8 cellular contexts compared by ENCODE assay signal in the genomic region with DNA sequence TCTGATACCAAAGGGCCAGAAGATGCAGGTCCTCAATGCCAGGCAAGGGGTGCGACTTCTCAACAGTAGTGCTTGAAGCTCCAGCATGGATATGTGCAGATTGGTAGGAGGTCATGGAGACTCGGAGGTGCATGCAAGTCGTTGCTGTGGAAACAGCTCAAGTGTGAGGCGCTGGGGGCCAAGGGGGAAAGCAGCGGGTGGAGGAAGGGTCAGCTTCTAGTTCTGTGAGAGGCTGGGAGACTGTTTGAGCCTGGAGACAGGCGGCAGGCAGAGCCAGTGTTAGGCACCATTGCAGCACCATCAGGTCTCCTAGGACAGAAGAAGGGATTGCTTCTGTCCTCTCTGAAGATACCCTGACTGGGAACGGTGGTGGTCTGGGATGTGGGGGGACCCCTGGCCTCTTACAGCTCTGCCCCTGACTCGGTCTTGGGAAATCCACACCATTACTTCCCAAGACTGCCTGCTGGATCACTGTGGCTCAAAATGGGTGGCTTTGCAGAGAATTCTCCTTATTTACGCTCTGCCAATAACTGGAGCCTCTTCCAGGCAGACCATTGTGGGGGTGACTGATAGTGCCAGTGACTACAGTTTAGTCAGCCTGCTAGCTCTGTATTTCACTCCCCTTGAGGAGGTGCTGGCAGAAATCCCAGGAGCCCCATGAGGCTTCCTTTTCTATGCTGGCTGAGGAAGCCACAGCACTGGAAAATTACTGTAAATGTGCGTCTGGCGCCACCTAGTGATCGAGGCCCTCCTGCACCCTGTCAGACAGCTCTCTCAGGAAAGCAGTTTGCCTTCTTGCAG. TPM values are rescaled to one million over a fixed set of nuclear protein-coding genes. Genes with fewer than 3 reads are reported as not detected.
DNase-seq lines count a peak whose midpoint lies in the region; ATAC-seq, FAIRE-seq and TF ChIP-seq lines count a peak whose summit lies in the region.

No MANE protein-coding gene starts in this region.

- H3K4me1 ChIP-seq in BLaER1 treated with 17β-estradiol and CSF1 and Interleukin-3, amounts not matched to agents 10 nM and 100 nM = peaks cover 4 to 38% (median 29%) of the 10 kb centered on the region in 10 experiments; a peak in 17 of 20 replicates
- H3K4me1 ChIP-seq in tibial nerve = peaks cover 0 to 21% (median 3%) of the 10 kb centered on the region in 4 donors

- no peaks in the 10 kb centered on the region for H3K9me3 Mint-ChIP-seq in activated T-helper 2 cell treated with anti-CD3 and anti-CD28 coated beads, Interferon-gamma antibody, Interleukin-2, Interleukin-4, amounts not matched to agents 10 μg/mL and 5 μg/mL and 100 μg/mL, durations not matched to agents 14 hours and 24 hours and 36 hours
- H3K9me3 Mint-ChIP-seq in osteocyte (ENCODE audit: unreplicated experiment) = peaks cover 6% of the 10 kb centered on the region

- intact Hi-C loops in activated T-helper 2 cell treated with anti-CD3 and anti-CD28 coated beads, Interferon-gamma antibody, Interleukin-2, Interleukin-4, amounts not matched to agents 10 μg/mL and 5 μg/mL and 100 μg/mL, durations not matched to agents 14 hours and 24 hours and 36 hours (cut with micrococcal nuclease) = loop anchor here (2.0 kb wide), 1 partner anchor 457 kb away; no protein-coding TSS in a partner anchor

- H3K4me1 Mint-ChIP-seq in activated T-helper 2 cell treated with anti-CD3 and anti-CD28 coated beads, Interferon-gamma antibody, Interleukin-2, Interleukin-4, amounts not matched to agents 10 μg/mL and 5 μg/mL and 100 μg/mL, durations not matched to agents 14 hours and 24 hours and 36 hours (ENCODE audit: low read depth) = no peaks in the 10 kb centered on the region
- H3K4me1 Mint-ChIP-seq in osteocyte (ENCODE audit: unreplicated experiment) = peaks cover 8% of the 10 kb centered on the region

- no peaks in the 10 kb centered on the region for H3K27me3 Mint-ChIP-seq in activated T-helper 2 cell treated with anti-CD3 and anti-CD28 coated beads, Interferon-gamma antibody, Interleukin-2, Interleukin-4, amounts not matched to agents 10 μg/mL and 5 μg/mL and 100 μg/mL, durations not matched to agents 14 hours and 24 hours and 36 hours (ENCODE audit: low read depth)
- no peaks in the 10 kb centered on the region for H3K27me3 Mint-ChIP-seq in osteocyte (ENCODE audit: unreplicated experiment)

- H3K36me3 Mint-ChIP-seq in activated T-helper 2 cell treated with anti-CD3 and anti-CD28 coated beads, Interferon-gamma antibody, Interleukin-2, Interleukin-4, amounts not matched to agents 10 μg/mL and 5 μg/mL and 100 μg/mL, durations not matched to agents 14 hours and 24 hours and 36 hours (ENCODE audit: low read depth) = no peaks in the 10 kb centered on the region
- H3K36me3 Mint-ChIP-seq in osteocyte (ENCODE audit: unreplicated experiment) = peaks cover 1% of the 10 kb centered on the region

- peak overlapping the region in 10 of 11 experiments; percentile 19 to 80 (median 60); a peak in 19 of 22 replicates for H3K4me2 ChIP-seq in BLaER1 treated with 17β-estradiol and CSF1 and Interleukin-3, amounts not matched to agents 10 nM and 100 nM

- FAIRE-seq in RCC 7860 (lab: Jason Lieb, UNC) = peak; percentile 93

- peak; percentile 68 for ATAC-seq in GM19372 (IDR thresholded peaks at IDR 0.05; ENCODE audit: low read depth, unreplicated experiment)

- H3K9me3 ChIP-seq in BLaER1 treated with 17β-estradiol and CSF1 and Interleukin-3, amounts not matched to agents 10 nM and 100 nM (replicated peaks in 1 of 11) = peaks cover 14 to 20% (median 17%) of the 10 kb centered on the region in 11 experiments; a peak in 21 of 22 replicates
- H3K9me3 ChIP-seq in tibial nerve = peaks cover 0 to 21% (median 0%) of the 10 kb centered on the region in 4 donors

- DNase-seq in LoVo (ENCODE audit: low spot score) (peak; percentile 77), RCC 7860 (ENCODE audit: low spot score) (peak; percentile 94), foreskin fibroblast (peak; percentile 91 to 97), osteocyte (ENCODE audit: extremely low spot score, unreplicated experiment) (peak; percentile 97), tibial nerve (ENCODE audit: low spot score in 2 of 2) (peak; percentile 84 to 93)
- peak; percentile 48 for DNase-seq in activated T-helper 2 cell treated with anti-CD3 and anti-CD28 coated beads, Interferon-gamma antibody, Interleukin-2, Interleukin-4, amounts not matched to agents 10 μg/mL and 5 μg/mL and 100 μg/mL, durations not matched to agents 14 hours and 24 hours and 36 hours (ENCODE audit: low spot score)

- H3K36me3 ChIP-seq in BLaER1 treated with 17β-estradiol and CSF1 and Interleukin-3, amounts not matched to agents 10 nM and 100 nM = no peaks in the 10 kb centered on the region
- H3K36me3 ChIP-seq in tibial nerve = no peaks in the 10 kb centered on the region

- peak; percentile 97 for TF ChIP-seq CTCF in foreskin fibroblast (IDR thresholded peaks at IDR 0.05; ENCODE audit: low read depth, low read length)
- TF ChIP-seq CTCF in osteocyte (IDR thresholded peaks at IDR 0.05) = peak; percentile 98
- peak; percentile 81 to 93 (median 90) for TF ChIP-seq CTCF in tibial nerve (IDR thresholded peaks at IDR 0.05)

- H3K4me3 ChIP-seq in BLaER1 treated with 17β-estradiol and CSF1 and Interleukin-3, amounts not matched to agents 10 nM and 100 nM = no peak overlapping the region
- H3K4me3 ChIP-seq in foreskin fibroblast (ENCODE audit: low read depth in 1 of 2, low read length in 2 of 2) (no peak overlapping the region), tibial nerve (no peak overlapping the region)

- no peak overlapping the region for H3K4me3 Mint-ChIP-seq in activated T-helper 2 cell treated with anti-CD3 and anti-CD28 coated beads, Interferon-gamma antibody, Interleukin-2, Interleukin-4, amounts not matched to agents 10 μg/mL and 5 μg/mL and 100 μg/mL, durations not matched to agents 14 hours and 24 hours and 36 hours (ENCODE audit: low read depth)
- H3K4me3 Mint-ChIP-seq in osteocyte (ENCODE audit: unreplicated experiment) = no peak overlapping the region

- 51 to 54% methylated on average over 12 of the region's 12 CpGs for WGBS in tibial nerve, 2 donors

- no peaks in the 10 kb centered on the region for H4K20me1 ChIP-seq in BLaER1 treated with 17β-estradiol and CSF1 and Interleukin-3, amounts not matched to agents 10 nM and 100 nM

- no peaks in the 10 kb centered on the region for H3K27me3 ChIP-seq in BLaER1 treated with 17β-estradiol and CSF1 and Interleukin-3, amounts not matched to agents 10 nM and 100 nM
- no peaks in the 10 kb centered on the region for H3K27me3 ChIP-seq in tibial nerve

- no peak overlapping the region for H3K27ac Mint-ChIP-seq in activated T-helper 2 cell treated with anti-CD3 and anti-CD28 coated beads, Interferon-gamma antibody, Interleukin-2, Interleukin-4, amounts not matched to agents 10 μg/mL and 5 μg/mL and 100 μg/mL, durations not matched to agents 14 hours and 24 hours and 36 hours
- no peak overlapping the region for H3K27ac Mint-ChIP-seq in osteocyte (ENCODE audit: unreplicated experiment)

- no peak for TF ChIP-seq POLR2A in tibial nerve (IDR thresholded peaks at IDR 0.05)

- H3K9ac ChIP-seq in BLaER1 treated with 17β-estradiol and CSF1 and Interleukin-3, amounts not matched to agents 10 nM and 100 nM = peak overlapping the region in 3 of 11 experiments; percentile 3 to 29 (median 7); a peak in 2 of 22 replicates

- H3K27ac ChIP-seq in BLaER1 treated with 17β-estradiol and CSF1 and Interleukin-3, amounts not matched to agents 10 nM and 100 nM = no peak overlapping the region; a peak in 1 of 22 replicates
- H3K27ac ChIP-seq in tibial nerve = no peak overlapping the region

- TF ChIP-seq EP300 in tibial nerve (IDR thresholded peaks at IDR 0.05) = peak in 1 of 2 donors; percentile 12

RNA-seq across cellular contexts. Expression of a gene that starts 46.3 kb away (rescaled TPM):
- 9.5 and 10.3 TPM in 2 replicates for total RNA-seq in activated T-helper 2 cell treated with anti-CD3 and anti-CD28 coated beads, Interferon-gamma antibody, Interleukin-2, Interleukin-4, amounts not matched to agents 10 μg/mL and 5 μg/mL and 100 μg/mL, durations not matched to agents 14 hours and 24 hours and 36 hours
- total RNA-seq in osteocyte = 16.2 and 16.7 TPM in 2 replicates
- 1 to 10 TPM; 4.5 to 8.8 (median 6.8) TPM for total RNA-seq in tibial nerve
